Comparison of ENCODE assay signal across 16 cellular contexts in the genomic region with DNA sequence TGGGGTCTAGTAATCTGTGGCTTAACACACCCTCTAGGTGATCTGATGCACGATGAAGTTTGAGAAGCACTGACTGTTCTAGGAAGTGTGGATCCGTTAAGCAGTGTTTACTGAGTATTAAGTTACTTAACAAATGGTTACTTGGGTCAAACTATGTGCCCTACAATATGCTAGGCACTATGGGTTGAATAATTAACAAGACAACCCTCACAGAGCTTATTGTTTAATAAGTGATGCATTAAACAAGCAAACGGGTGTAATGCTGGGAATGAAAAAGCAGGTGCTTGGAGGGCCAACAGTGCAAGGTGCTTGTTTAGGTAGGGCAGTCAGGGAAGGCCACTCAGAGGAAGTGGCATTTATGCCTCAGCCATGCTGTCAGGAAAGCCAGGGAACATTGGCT.
DNase-seq lines count a peak whose midpoint lies in the region; ATAC-seq and TF ChIP-seq lines count a peak whose summit lies in the region.
"Had no signal": no experiment of that assay in that cellular context is flagged by ENCODE, and none has a peak within 500 bp of the region (broad histone marks: within the 10 kb centered on the region; RNA-seq: fewer than 3 reads in every experiment).

No MANE protein-coding gene starts in this region.

- no peaks in the 10 kb centered on the region for H3K36me3 Mint-ChIP-seq in T-cell

- 39% methylated on average over 3 of the region's 3 CpGs for WGBS in hepatocyte (ENCODE audit: low lambda C conversion rate, missing lambda C conversion rate)

- no peaks in the 10 kb centered on the region for H3K36me3 ChIP-seq in hepatocyte (replicated peaks; ENCODE audit: insufficient read depth, low read depth)

- H3K4me1 ChIP-seq in hepatocyte (ENCODE audit: insufficient read depth): no peaks in the 10 kb centered on the region

- no peaks in the 10 kb centered on the region for H3K27me3 ChIP-seq in hepatocyte

- peak overlapping the region; percentile 60 for H3K27ac ChIP-seq in hepatocyte
- H3K27ac ChIP-seq: PC-9 had no signal

- H3K79me2 ChIP-seq in hepatocyte: no peaks in the 10 kb centered on the region

- H2AFZ ChIP-seq in hepatocyte: no peak overlapping the region
- H2AFZ ChIP-seq: PC-9 had no signal

- no peaks in the 10 kb centered on the region for H3K9me3 ChIP-seq in hepatocyte (ENCODE audit: low read depth)

- no peak overlapping the region for H3K27ac Mint-ChIP-seq in T-cell

- no peak overlapping the region for H3K4me3 Mint-ChIP-seq in T-cell

- H3K9me3 Mint-ChIP-seq in T-cell: peaks cover 0 to 4% (median 0%) of the 10 kb centered on the region in 3 donors

- H3K9me2 ChIP-seq in hepatocyte (replicated peaks; ENCODE audit: insufficient read depth): no peaks in the 10 kb centered on the region

- H4K20me1 ChIP-seq in hepatocyte (ENCODE audit: insufficient read depth, poor library complexity, severe bottlenecking): no peaks in the 10 kb centered on the region

- CTCF ChIA-PET in T-cell (lab: Charles Lee): no interaction called here

- ATAC-seq in T-cell (replicated peaks in 1 of 4) (no peak), HG03196 (IDR thresholded peaks at IDR 0.05; ENCODE audit: unreplicated experiment) (no peak)
- ATAC-seq: K562 had no signal

- peaks cover 12 to 13% of the 10 kb centered on the region in 2 donors for H3K27me3 Mint-ChIP-seq in T-cell

- H3K4me3 ChIP-seq in hepatocyte: no peak overlapping the region
- H3K4me3 ChIP-seq: K562, PC-9 had no signal

- no peaks in the 10 kb centered on the region for H3K4me1 Mint-ChIP-seq in T-cell

- TF ChIP-seq CTCF in hepatocyte (IDR thresholded peaks at IDR 0.05; ENCODE audit: poor library complexity): no peak

- H3K4me2 ChIP-seq in hepatocyte: no peak overlapping the region
- H3K4me2 ChIP-seq: PC-9 had no signal

- POLR2A ChIA-PET in T-cell (lab: Charles Lee): no interaction called here

- DNase-seq in NCI-H82 (lab: John Stamatoyannopoulos, UW) (peak; percentile 20), NCI-H82 treated with DMSO at 0.1 percent for 48 hours (lab: John Stamatoyannopoulos, UW; ENCODE audit: unreplicated experiment) (no peak), NCI-H510A (lab: John Stamatoyannopoulos, UW) (peak; percentile 8), hepatocyte (ENCODE audit: low spot score) (peak; percentile 22), renal cortical epithelial cell (ENCODE audit: low read depth) (peak; percentile 99), T-cell (no peak), NCI-H146 treated with DMSO at 0.1 percent for 48 hours (lab: John Stamatoyannopoulos, UW; ENCODE audit: unreplicated experiment) (no peak)
- DNase-seq: C1 segment of cervical spinal cord, DMS153, H7, NCI-H1930, NCI-H524, PC-9, SW 1271 had no signal

Comparison
In these comparisons a context has a peak if more than half of its experiments do, and no peak if none do; other contexts are left out.
1. DNase-seq: peak in NCI-H82 (single experiment), NCI-H510A (single experiment), hepatocyte (single experiment) and renal cortical epithelial cell (single experiment); none in NCI-H82 treated with DMSO at 0.1 percent for 48 hours (single experiment), T-cell (0 of 34) and NCI-H146 treated with DMSO at 0.1 percent for 48 hours (single experiment).